Comparison of ENCODE assay signal across 22 cellular contexts in genomic region chr18:42087195-42087594, GRCh38.
"Had no signal": no experiment of that assay in that cellular context is flagged by ENCODE, and none has a peak within 500 bp of the region (broad histone marks: within the 10 kb centered on the region; RNA-seq: fewer than 3 reads in every experiment).

No MANE protein-coding gene starts in this region.

- H3K27ac ChIP-seq: SK-N-MC, VCaP had no signal

- DNase-seq: activated CD4-positive, alpha-beta T cell treated with anti-CD3 and anti-CD28 coated beads, Interleukin-2, amount 50 U/mL, for 1 hour; activated CD4-positive, CD25-positive, alpha-beta regulatory T cell; activated CD8-positive, alpha-beta memory T cell treated with anti-CD3 and anti-CD28 coated beads, Interleukin-2, amount 50 U/mL, for 4 hours; activated CD8-positive, alpha-beta T cell treated with anti-CD3 and anti-CD28 coated beads for 36 hours; activated gamma-delta T cell treated with Interleukin-2 at 50 U/mL for 16 hours; activated naive CD4-positive, alpha-beta T cell treated with anti-CD3 and anti-CD28 coated beads, Interleukin-2, amount 10 ng/mL, durations not matched to agents 7 days and 5 days; activated naive CD8-positive, alpha-beta T cell treated with anti-CD3 and anti-CD28 coated beads for 36 hours; activated T-cell treated with anti-CD3 and anti-CD28 coated beads, Interleukin-2, amount 50 U/mL, for 72 hours; MM.1S; NCI-H1105 treated with DMSO at 0.1 percent for 48 hours; NCI-H1436 treated with DMSO at 0.1 percent for 48 hours; NCI-H187; NCI-H2081; NCI-H510A treated with DMSO at 0.1 percent for 48 hours; PC-9; SIG-M5; T-cell; T-helper 2 cell had no signal

- ATAC-seq: activated CD8-positive, alpha-beta T cell treated with anti-CD3 and anti-CD28 coated beads for 36 hours; activated T-cell treated with anti-CD3 and anti-CD28 coated beads, Interleukin-2, amount 50 U/mL, for 72 hours; T-cell had no signal

- H3K9me3 Mint-ChIP-seq: activated naive CD4-positive, alpha-beta T cell treated with anti-CD3 and anti-CD28 coated beads, Interleukin-2, amount 10 ng/mL, durations not matched to agents 7 days and 5 days; activated T-helper 2 cell treated with anti-CD3 and anti-CD28 coated beads, Interferon-gamma antibody, Interleukin-2, Interleukin-4, amounts not matched to agents 10 μg/mL and 5 μg/mL and 100 μg/mL, durations not matched to agents 14 hours and 24 hours and 36 hours had no signal

- H3K27me3 Mint-ChIP-seq: activated CD8-positive, alpha-beta T cell treated with anti-CD3 and anti-CD28 coated beads for 36 hours; activated naive CD4-positive, alpha-beta T cell treated with anti-CD3 and anti-CD28 coated beads, Interleukin-2, amount 10 ng/mL, durations not matched to agents 7 days and 5 days; activated naive CD8-positive, alpha-beta T cell treated with anti-CD3 and anti-CD28 coated beads for 36 hours; T-cell had no signal

- FAIRE-seq: TTC549 had no signal

- H3K4me3 Mint-ChIP-seq: activated CD8-positive, alpha-beta T cell treated with anti-CD3 and anti-CD28 coated beads for 36 hours; activated naive CD4-positive, alpha-beta T cell treated with anti-CD3 and anti-CD28 coated beads, Interleukin-2, amount 10 ng/mL, durations not matched to agents 7 days and 5 days; activated naive CD8-positive, alpha-beta T cell treated with anti-CD3 and anti-CD28 coated beads for 36 hours; activated T-cell treated with anti-CD3 and anti-CD28 coated beads, Interleukin-2, amount 50 U/mL, for 72 hours; T-cell had no signal

- H2AFZ ChIP-seq: PC-9 had no signal

- H3K4me3 ChIP-seq: PC-9, SK-N-MC had no signal

- H3K27ac Mint-ChIP-seq: activated CD8-positive, alpha-beta T cell treated with anti-CD3 and anti-CD28 coated beads for 36 hours; activated naive CD4-positive, alpha-beta T cell treated with anti-CD3 and anti-CD28 coated beads, Interleukin-2, amount 10 ng/mL, durations not matched to agents 7 days and 5 days; activated naive CD8-positive, alpha-beta T cell treated with anti-CD3 and anti-CD28 coated beads for 36 hours; activated T-cell treated with anti-CD3 and anti-CD28 coated beads, Interleukin-2, amount 50 U/mL, for 72 hours; activated T-helper 2 cell treated with anti-CD3 and anti-CD28 coated beads, Interferon-gamma antibody, Interleukin-2, Interleukin-4, amounts not matched to agents 10 μg/mL and 5 μg/mL and 100 μg/mL, durations not matched to agents 14 hours and 24 hours and 36 hours; T-cell had no signal
